1 cellular context compared by ENCODE assay signal in the genomic region with DNA sequence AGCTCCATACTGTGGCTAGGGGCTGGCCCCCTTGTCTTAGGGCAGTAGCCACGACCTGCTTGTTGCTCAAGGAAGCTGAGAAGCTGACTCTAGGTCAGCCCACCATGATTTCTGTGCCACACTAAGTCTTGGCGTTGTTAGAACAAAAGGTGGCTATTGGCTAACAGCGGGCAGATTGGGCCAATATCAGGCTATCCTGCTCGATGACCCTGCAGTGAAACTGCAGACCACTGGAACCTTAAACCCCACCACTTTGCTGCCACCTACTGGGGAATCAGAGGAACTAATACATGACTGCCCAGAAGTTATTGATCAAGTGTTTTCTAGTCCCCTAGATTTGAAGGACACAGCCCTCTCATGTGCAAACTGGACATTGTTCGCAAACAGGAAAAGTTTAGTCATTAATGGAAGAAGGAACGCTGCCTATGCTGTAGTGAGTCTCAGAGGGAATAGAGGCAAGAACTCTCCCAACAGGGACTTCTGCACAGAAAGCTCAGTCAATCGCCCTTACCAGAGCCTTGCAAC.
TF ChIP-seq lines count a peak whose summit lies in the region.

No MANE protein-coding gene starts in this region.

TF ChIP-seq in HepG2, 621 proteins besides CTCF, POLR2A, EP300 and RAD21 (continued from another document and continues in another):
- no peak for TF ChIP-seq CHCHD3 (CRISPR knock-in tag; IDR thresholded peaks at IDR 0.05)
- 0 out of 2 replicates have a peak, but pooled peaks have one; percentile 27 for TF ChIP-seq YEATS4 (CRISPR knock-in tag; IDR thresholded peaks at IDR 0.05; ENCODE audit: borderline replicate concordance)
- peak; percentile 60; the same call in 1 of the 2 replicates for TF ChIP-seq KAT8 (CRISPR knock-in tag; IDR thresholded peaks at IDR 0.05)
- TF ChIP-seq TEAD3 (CRISPR knock-in tag; optimal IDR thresholded peaks at IDR 0.05; ENCODE audit: borderline replicate concordance), result no peak
- TF ChIP-seq ATF7-NPFF (CRISPR knock-in tag; IDR thresholded peaks at IDR 0.05; ENCODE audit: low read depth), result no peak
- TF ChIP-seq, protein P1, sequence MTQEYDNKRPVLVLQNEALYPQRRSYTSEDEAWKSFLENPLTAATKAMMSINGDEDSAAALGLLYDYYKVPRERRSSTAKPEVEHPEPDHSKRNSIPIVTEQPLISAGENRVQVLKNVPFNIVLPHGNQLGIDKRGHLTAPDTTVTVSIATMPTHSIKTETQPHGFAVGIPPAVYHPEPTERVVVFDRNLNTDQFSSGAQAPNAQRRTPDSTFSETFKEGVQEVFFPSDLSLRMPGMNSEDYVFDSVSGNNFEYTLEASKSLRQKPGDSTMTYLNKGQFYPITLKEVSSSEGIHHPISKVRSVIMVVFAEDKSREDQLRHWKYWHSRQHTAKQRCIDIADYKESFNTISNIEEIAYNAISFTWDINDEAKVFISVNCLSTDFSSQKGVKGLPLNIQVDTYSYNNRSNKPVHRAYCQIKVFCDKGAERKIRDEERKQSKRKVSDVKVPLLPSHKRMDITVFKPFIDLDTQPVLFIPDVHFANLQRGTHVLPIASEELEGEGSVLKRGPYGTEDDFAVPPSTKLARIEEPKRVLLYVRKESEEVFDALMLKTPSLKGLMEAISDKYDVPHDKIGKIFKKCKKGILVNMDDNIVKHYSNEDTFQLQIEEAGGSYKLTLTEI (CRISPR knock-in tag; conservative IDR thresholded peaks at IDR 0.05), result no peak
- TF ChIP-seq HOXD1 (CRISPR knock-in tag; IDR thresholded peaks at IDR 0.05), result no peak
- TF ChIP-seq REXO4 (CRISPR knock-in tag; IDR thresholded peaks at IDR 0.05; ENCODE audit: borderline replicate concordance), result no peak
- TF ChIP-seq CBX1 (IDR thresholded peaks at IDR 0.05; ENCODE audit: low read depth), result no peak
- TF ChIP-seq, protein P2, sequence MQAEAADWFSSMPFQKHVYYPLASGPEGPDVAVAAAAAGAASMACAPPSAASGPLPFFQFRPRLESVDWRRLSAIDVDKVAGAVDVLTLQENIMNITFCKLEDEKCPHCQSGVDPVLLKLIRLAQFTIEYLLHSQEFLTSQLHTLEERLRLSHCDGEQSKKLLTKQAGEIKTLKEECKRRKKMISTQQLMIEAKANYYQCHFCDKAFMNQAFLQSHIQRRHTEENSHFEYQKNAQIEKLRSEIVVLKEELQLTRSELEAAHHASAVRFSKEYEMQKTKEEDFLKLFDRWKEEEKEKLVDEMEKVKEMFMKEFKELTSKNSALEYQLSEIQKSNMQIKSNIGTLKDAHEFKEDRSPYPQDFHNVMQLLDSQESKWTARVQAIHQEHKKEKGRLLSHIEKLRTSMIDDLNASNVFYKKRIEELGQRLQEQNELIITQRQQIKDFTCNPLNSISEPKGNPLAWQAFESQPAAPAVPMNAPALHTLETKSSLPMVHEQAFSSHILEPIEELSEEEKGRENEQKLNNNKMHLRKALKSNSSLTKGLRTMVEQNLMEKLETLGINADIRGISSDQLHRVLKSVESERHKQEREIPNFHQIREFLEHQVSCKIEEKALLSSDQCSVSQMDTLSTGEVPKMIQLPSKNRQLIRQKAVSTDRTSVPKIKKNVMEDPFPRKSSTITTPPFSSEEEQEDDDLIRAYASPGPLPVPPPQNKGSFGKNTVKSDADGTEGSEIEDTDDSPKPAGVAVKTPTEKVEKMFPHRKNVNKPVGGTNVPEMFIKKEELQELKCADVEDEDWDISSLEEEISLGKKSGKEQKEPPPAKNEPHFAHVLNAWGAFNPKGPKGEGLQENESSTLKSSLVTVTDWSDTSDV (CRISPR knock-in tag; IDR thresholded peaks at IDR 0.05), result no peak
- TF ChIP-seq ZNF749 (CRISPR knock-in tag; IDR thresholded peaks at IDR 0.05; ENCODE audit: borderline replicate concordance), result no peak
- TF ChIP-seq MIXL1 (CRISPR knock-in tag; IDR thresholded peaks at IDR 0.05), result peak; percentile 86; the same call in 1 of the 2 replicates
- no peak for TF ChIP-seq AKAP8 (CRISPR knock-in tag; IDR thresholded peaks at IDR 0.05)
- TF ChIP-seq MZF1 (CRISPR knock-in tag; IDR thresholded peaks at IDR 0.05; ENCODE audit: borderline replicate concordance), result no peak
- TF ChIP-seq ZFP37 (CRISPR knock-in tag; IDR thresholded peaks at IDR 0.05; ENCODE audit: borderline replicate concordance), result no peak
- TF ChIP-seq, protein P3, sequence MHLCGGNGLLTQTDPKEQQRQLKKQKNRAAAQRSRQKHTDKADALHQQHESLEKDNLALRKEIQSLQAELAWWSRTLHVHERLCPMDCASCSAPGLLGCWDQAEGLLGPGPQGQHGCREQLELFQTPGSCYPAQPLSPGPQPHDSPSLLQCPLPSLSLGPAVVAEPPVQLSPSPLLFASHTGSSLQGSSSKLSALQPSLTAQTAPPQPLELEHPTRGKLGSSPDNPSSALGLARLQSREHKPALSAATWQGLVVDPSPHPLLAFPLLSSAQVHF (CRISPR knock-in tag; IDR thresholded peaks at IDR 0.05), result no peak
- no peak for TF ChIP-seq SRSF1 (optimal IDR thresholded peaks at IDR 0.05; ENCODE audit: low read depth, low read length)
- no peak for TF ChIP-seq ATM (IDR thresholded peaks at IDR 0.05; ENCODE audit: borderline replicate concordance)
- TF ChIP-seq, protein P4, sequence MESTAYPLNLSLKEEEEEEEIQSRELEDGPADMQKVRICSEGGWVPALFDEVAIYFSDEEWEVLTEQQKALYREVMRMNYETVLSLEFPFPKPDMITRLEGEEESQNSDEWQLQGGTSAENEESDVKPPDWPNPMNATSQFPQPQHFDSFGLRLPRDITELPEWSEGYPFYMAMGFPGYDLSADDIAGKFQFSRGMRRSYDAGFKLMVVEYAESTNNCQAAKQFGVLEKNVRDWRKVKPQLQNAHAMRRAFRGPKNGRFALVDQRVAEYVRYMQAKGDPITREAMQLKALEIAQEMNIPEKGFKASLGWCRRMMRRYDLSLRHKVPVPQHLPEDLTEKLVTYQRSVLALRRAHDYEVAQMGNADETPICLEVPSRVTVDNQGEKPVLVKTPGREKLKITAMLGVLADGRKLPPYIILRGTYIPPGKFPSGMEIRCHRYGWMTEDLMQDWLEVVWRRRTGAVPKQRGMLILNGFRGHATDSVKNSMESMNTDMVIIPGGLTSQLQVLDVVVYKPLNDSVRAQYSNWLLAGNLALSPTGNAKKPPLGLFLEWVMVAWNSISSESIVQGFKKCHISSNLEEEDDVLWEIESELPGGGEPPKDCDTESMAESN (CRISPR knock-in tag; conservative IDR thresholded peaks at IDR 0.05), result peak; percentile 34; the same call in 1 of the 2 replicates
- TF ChIP-seq, protein P5, sequence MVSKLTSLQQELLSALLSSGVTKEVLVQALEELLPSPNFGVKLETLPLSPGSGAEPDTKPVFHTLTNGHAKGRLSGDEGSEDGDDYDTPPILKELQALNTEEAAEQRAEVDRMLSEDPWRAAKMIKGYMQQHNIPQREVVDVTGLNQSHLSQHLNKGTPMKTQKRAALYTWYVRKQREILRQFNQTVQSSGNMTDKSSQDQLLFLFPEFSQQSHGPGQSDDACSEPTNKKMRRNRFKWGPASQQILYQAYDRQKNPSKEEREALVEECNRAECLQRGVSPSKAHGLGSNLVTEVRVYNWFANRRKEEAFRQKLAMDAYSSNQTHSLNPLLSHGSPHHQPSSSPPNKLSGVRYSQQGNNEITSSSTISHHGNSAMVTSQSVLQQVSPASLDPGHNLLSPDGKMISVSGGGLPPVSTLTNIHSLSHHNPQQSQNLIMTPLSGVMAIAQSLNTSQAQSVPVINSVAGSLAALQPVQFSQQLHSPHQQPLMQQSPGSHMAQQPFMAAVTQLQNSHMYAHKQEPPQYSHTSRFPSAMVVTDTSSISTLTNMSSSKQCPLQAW (CRISPR knock-in tag; IDR thresholded peaks at IDR 0.05), result peak; percentile 72; the same call in 1 of the 2 replicates
- TF ChIP-seq, protein P6, sequence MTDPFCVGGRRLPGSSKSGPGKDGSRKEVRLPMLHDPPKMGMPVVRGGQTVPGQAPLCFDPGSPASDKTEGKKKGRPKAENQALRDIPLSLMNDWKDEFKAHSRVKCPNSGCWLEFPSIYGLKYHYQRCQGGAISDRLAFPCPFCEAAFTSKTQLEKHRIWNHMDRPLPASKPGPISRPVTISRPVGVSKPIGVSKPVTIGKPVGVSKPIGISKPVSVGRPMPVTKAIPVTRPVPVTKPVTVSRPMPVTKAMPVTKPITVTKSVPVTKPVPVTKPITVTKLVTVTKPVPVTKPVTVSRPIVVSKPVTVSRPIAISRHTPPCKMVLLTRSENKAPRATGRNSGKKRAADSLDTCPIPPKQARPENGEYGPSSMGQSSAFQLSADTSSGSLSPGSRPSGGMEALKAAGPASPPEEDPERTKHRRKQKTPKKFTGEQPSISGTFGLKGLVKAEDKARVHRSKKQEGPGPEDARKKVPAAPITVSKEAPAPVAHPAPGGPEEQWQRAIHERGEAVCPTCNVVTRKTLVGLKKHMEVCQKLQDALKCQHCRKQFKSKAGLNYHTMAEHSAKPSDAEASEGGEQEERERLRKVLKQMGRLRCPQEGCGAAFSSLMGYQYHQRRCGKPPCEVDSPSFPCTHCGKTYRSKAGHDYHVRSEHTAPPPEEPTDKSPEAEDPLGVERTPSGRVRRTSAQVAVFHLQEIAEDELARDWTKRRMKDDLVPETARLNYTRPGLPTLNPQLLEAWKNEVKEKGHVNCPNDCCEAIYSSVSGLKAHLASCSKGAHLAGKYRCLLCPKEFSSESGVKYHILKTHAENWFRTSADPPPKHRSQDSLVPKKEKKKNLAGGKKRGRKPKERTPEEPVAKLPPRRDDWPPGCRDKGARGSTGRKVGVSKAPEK (CRISPR knock-in tag; IDR thresholded peaks at IDR 0.05; ENCODE audit: borderline replicate concordance), result no peak
- TF ChIP-seq XRCC5 (optimal IDR thresholded peaks at IDR 0.05; ENCODE audit: low read length), result peak; percentile 12
- TF ChIP-seq, protein P7, sequence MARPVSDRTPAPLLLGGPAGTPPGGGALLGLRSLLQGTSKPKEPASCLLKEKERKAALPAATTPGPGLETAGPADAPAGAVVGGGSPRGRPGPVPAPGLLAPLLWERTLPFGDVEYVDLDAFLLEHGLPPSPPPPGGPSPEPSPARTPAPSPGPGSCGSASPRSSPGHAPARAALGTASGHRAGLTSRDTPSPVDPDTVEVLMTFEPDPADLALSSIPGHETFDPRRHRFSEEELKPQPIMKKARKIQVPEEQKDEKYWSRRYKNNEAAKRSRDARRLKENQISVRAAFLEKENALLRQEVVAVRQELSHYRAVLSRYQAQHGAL (CRISPR knock-in tag; IDR thresholded peaks at IDR 0.05; ENCODE audit: not compliant biosample characterization), result no peak
- TF ChIP-seq NCOA2 (CRISPR knock-in tag; IDR thresholded peaks at IDR 0.05), result peak; percentile 50; the same call in 1 of the 2 replicates
- TF ChIP-seq, protein P8, sequence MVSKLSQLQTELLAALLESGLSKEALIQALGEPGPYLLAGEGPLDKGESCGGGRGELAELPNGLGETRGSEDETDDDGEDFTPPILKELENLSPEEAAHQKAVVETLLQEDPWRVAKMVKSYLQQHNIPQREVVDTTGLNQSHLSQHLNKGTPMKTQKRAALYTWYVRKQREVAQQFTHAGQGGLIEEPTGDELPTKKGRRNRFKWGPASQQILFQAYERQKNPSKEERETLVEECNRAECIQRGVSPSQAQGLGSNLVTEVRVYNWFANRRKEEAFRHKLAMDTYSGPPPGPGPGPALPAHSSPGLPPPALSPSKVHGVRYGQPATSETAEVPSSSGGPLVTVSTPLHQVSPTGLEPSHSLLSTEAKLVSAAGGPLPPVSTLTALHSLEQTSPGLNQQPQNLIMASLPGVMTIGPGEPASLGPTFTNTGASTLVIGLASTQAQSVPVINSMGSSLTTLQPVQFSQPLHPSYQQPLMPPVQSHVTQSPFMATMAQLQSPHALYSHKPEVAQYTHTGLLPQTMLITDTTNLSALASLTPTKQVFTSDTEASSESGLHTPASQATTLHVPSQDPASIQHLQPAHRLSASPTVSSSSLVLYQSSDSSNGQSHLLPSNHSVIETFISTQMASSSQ (IDR thresholded peaks at IDR 0.05; ENCODE audit: low read depth), result 0 out of 2 replicates have a peak, but pooled peaks have one; percentile 32
- TF ChIP-seq, protein P8 (CRISPR knock-in tag; IDR thresholded peaks at IDR 0.05; ENCODE audit: borderline replicate concordance), result no peak
- peak; percentile 78; the same call in 1 of the 2 replicates for TF ChIP-seq FOXO1 (CRISPR knock-in tag; IDR thresholded peaks at IDR 0.05)
- TF ChIP-seq SPEN (CRISPR knock-in tag; IDR thresholded peaks at IDR 0.05; ENCODE audit: low read depth), result no peak
- no peak for TF ChIP-seq ZNF12 (CRISPR knock-in tag; IDR thresholded peaks at IDR 0.05)
- TF ChIP-seq JUN (CRISPR knock-in tag; IDR thresholded peaks at IDR 0.05), result no peak; the same call in 1 of the 2 replicates
- TF ChIP-seq NR2C2 (CRISPR knock-in tag; IDR thresholded peaks at IDR 0.05; ENCODE audit: borderline replicate concordance), result no peak
- no peak for TF ChIP-seq SSRP1 (CRISPR knock-in tag; IDR thresholded peaks at IDR 0.05)
- TF ChIP-seq, protein P9, sequence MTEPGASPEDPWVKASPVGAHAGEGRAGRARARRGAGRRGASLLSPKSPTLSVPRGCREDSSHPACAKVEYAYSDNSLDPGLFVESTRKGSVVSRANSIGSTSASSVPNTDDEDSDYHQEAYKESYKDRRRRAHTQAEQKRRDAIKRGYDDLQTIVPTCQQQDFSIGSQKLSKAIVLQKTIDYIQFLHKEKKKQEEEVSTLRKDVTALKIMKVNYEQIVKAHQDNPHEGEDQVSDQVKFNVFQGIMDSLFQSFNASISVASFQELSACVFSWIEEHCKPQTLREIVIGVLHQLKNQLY (CRISPR knock-in tag; IDR thresholded peaks at IDR 0.05), result peak; percentile 46; the same call in 1 of the 2 replicates
- TF ChIP-seq POGZ (CRISPR knock-in tag; IDR thresholded peaks at IDR 0.05), result peak; percentile 70; the same call in 1 of the 2 replicates
- TF ChIP-seq, protein P10, sequence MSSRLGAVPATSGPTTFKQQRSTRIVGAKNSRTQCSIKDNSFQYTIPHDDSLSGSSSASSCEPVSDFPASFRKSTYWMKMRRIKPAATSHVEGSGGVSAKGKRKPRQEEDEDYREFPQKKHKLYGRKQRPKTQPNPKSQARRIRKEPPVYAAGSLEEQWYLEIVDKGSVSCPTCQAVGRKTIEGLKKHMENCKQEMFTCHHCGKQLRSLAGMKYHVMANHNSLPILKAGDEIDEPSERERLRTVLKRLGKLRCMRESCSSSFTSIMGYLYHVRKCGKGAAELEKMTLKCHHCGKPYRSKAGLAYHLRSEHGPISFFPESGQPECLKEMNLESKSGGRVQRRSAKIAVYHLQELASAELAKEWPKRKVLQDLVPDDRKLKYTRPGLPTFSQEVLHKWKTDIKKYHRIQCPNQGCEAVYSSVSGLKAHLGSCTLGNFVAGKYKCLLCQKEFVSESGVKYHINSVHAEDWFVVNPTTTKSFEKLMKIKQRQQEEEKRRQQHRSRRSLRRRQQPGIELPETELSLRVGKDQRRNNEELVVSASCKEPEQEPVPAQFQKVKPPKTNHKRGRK (CRISPR knock-in tag; IDR thresholded peaks at IDR 0.05), result no peak
- no peak for TF ChIP-seq SMAD1 (CRISPR knock-in tag; IDR thresholded peaks at IDR 0.05; ENCODE audit: borderline replicate concordance, low read depth)
